ENCODE assay signal across 18 cellular contexts in genomic region chr3:18245721-18246120, GRCh38.
A peak's percentile ranks its signal among the peaks of the same experiment; 100 is the strongest.
DNase-seq lines count a peak whose midpoint lies in the region; ATAC-seq and TF ChIP-seq lines count a peak whose summit lies in the region.
"Had no signal": no experiment of that assay in that cellular context is flagged by ENCODE, and none has a peak within 500 bp of the region (broad histone marks: within the 10 kb centered on the region; RNA-seq: fewer than 3 reads in every experiment).

No MANE protein-coding gene starts in this region.

- H3K27ac ChIP-seq in MM.1S (ENCODE audit: low read length), result no peak overlapping the region
- H3K27ac ChIP-seq: ascending aorta, hepatocyte, neural progenitor cell, RWPE1, WERI-Rb-1 had no signal

- no peak for TF ChIP-seq CTCF in MM.1S (IDR thresholded peaks at IDR 0.05; ENCODE audit: low read length)
- no peak for TF ChIP-seq CTCF in mucosa of descending colon (IDR thresholded peaks at IDR 0.05)

- H3K9me3 ChIP-seq in MM.1S (replicated peaks; ENCODE audit: insufficient read depth, low read length), result no peaks in the 10 kb centered on the region
- no peaks in the 10 kb centered on the region for H3K9me3 ChIP-seq in mucosa of descending colon
- H3K9me3 ChIP-seq: ascending aorta had no signal

- H3K36me3 ChIP-seq in MM.1S (replicated peaks; ENCODE audit: insufficient read depth, low read length), result no peaks in the 10 kb centered on the region
- H3K36me3 ChIP-seq in mucosa of descending colon (ENCODE audit: low read depth), result no peaks in the 10 kb centered on the region
- no peaks in the 10 kb centered on the region for H3K36me3 ChIP-seq in H7 (replicated peaks; ENCODE audit: control insufficient read depth, insufficient read depth, low read length)
- H3K36me3 ChIP-seq: ascending aorta, neural progenitor cell, WERI-Rb-1 had no signal

- DNase-seq in MM.1S (peak; percentile 60), DMS79 (lab: John Stamatoyannopoulos, UW) (no peak), mucosa of descending colon (no peak), H7 (no peak), UCSD-AML1 (lab: John Stamatoyannopoulos, UW; ENCODE audit: unreplicated experiment) (no peak)
- DNase-seq: activated gamma-delta T cell; CD4-positive, CD25-positive, alpha-beta regulatory T cell; kidney glomerular epithelial cell; mesenchymal stem cell; NCI-H1105 treated with DMSO at 0.1 percent for 48 hours; WERI-Rb-1 had no signal

- intact Hi-C loops in mucosa of descending colon (cut with DNase I, micrococcal nuclease), result no loop called here

- H3K4me1 ChIP-seq in MM.1S (ENCODE audit: low read length), result peaks cover 14% of the 10 kb centered on the region
- no peaks in the 10 kb centered on the region for H3K4me1 ChIP-seq in mucosa of descending colon (ENCODE audit: low read depth)
- H3K4me1 ChIP-seq: ascending aorta had no signal

- H4K20me1 ChIP-seq in MM.1S (ENCODE audit: insufficient read depth, low read length), result no peaks in the 10 kb centered on the region

- H2AFZ ChIP-seq in MM.1S (ENCODE audit: low read length), result no peak overlapping the region
- H2AFZ ChIP-seq: hepatocyte, neural progenitor cell had no signal

- H3K4me2 ChIP-seq in MM.1S (ENCODE audit: low read depth, low read length), result peak overlapping the region; percentile 35; the same call in 1 of the 2 replicates
- H3K4me2 ChIP-seq: hepatocyte, neural progenitor cell had no signal

- H3K9me2 ChIP-seq in MM.1S (replicated peaks; ENCODE audit: insufficient read depth, low read length), result no peaks in the 10 kb centered on the region

- no peaks in the 10 kb centered on the region for H3F3A ChIP-seq in MM.1S (ENCODE audit: insufficient read depth, low read length)

- no peaks in the 10 kb centered on the region for H3K79me2 ChIP-seq in MM.1S (ENCODE audit: low read length)
- H3K79me2 ChIP-seq: hepatocyte had no signal

- no peak overlapping the region for H3K4me3 ChIP-seq in MM.1S (ENCODE audit: low read length)
- H3K4me3 ChIP-seq in mucosa of descending colon, result no peak overlapping the region
- H3K4me3 ChIP-seq in H7 (ENCODE audit: insufficient read depth, low read depth, low read length), result no peak overlapping the region
- H3K4me3 ChIP-seq: ascending aorta, hepatocyte, neural progenitor cell had no signal

- ATAC-seq in GM18498 (IDR thresholded peaks at IDR 0.05; ENCODE audit: unreplicated experiment) (peak; percentile 76), GM18907 (IDR thresholded peaks at IDR 0.05; ENCODE audit: unreplicated experiment) (peak; percentile 59), HG02938 (IDR thresholded peaks at IDR 0.05; ENCODE audit: unreplicated experiment) (peak; percentile 68), mucosa of descending colon (no peak)

- no peak overlapping the region for H3K9ac ChIP-seq in MM.1S (ENCODE audit: low read length)
- H3K9ac ChIP-seq: neural progenitor cell had no signal

- peaks cover 7% of the 10 kb centered on the region for H3K27me3 ChIP-seq in MM.1S (replicated peaks; ENCODE audit: insufficient read depth, low read length)
- no peaks in the 10 kb centered on the region for H3K27me3 ChIP-seq in H7 (ENCODE audit: control insufficient read depth, insufficient read depth, low read length)
- H3K27me3 ChIP-seq: ascending aorta, hepatocyte had no signal
